9 cellular contexts compared by ENCODE assay signal in genomic region chr18:13381907-13382682, GRCh38.
DNase-seq lines count a peak whose midpoint lies in the region; ATAC-seq and TF ChIP-seq lines count a peak whose summit lies in the region.
"Had no signal": no experiment of that assay in that cellular context is flagged by ENCODE, and none has a peak within 500 bp of the region (broad histone marks: within the 10 kb centered on the region; RNA-seq: fewer than 3 reads in every experiment).

No MANE protein-coding gene starts in this region.

- peak; percentile 71 to 85 (median 79) for DNase-seq in CD4-positive, alpha-beta memory T cell
- peak in 3 of 10 donors; percentile 52 to 74 (median 68) for DNase-seq in dorsolateral prefrontal cortex
- peak; percentile 84 for DNase-seq in lower lobe of right lung
- no peak for DNase-seq in SIG-M5 treated with dmso at 0.1 percent for 504 hours (lab: John Stamatoyannopoulos, UW; ENCODE audit: unreplicated experiment)

- no peaks in the 10 kb centered on the region for H3K9me3 ChIP-seq in CD4-positive, alpha-beta memory T cell (ENCODE audit: control insufficient read depth in 1 of 2, low read length in 2 of 2)
- no peaks in the 10 kb centered on the region for H3K9me3 ChIP-seq in lower lobe of right lung
- H3K9me3 ChIP-seq in subcutaneous abdominal adipose tissue (ENCODE audit: control insufficient read depth in 5 of 5, low read length in 5 of 5): no peaks in the 10 kb centered on the region

- H3K4me1 Mint-ChIP-seq in CD4-positive, alpha-beta memory T cell: peaks cover 48 to 75% (median 70%) of the 10 kb centered on the region in 4 donors
- peaks cover 46% of the 10 kb centered on the region for H3K4me1 Mint-ChIP-seq in T-helper 1 cell treated with Interleukin-12 subunit alpha and Interleukin-12 subunit beta and Interleukin-4 antibody, amounts not matched to agents 30 μg/mL and 1 μg/mL, for 36 hours (ENCODE audit: low read depth)

- peak overlapping the region; percentile 83 to 97 (median 90) for H3K4me3 Mint-ChIP-seq in CD4-positive, alpha-beta memory T cell
- H3K4me3 Mint-ChIP-seq in T-helper 1 cell treated with Interleukin-12 subunit alpha and Interleukin-12 subunit beta and Interleukin-4 antibody, amounts not matched to agents 30 μg/mL and 1 μg/mL, for 36 hours: peak overlapping the region; percentile 71

- no peaks in the 10 kb centered on the region for H3K27me3 Mint-ChIP-seq in CD4-positive, alpha-beta memory T cell
- H3K27me3 Mint-ChIP-seq in T-helper 1 cell treated with Interleukin-12 subunit alpha and Interleukin-12 subunit beta and Interleukin-4 antibody, amounts not matched to agents 30 μg/mL and 1 μg/mL, for 36 hours (ENCODE audit: low read depth): peaks cover 4% of the 10 kb centered on the region

- H3K36me3 ChIP-seq in CD4-positive, alpha-beta memory T cell (ENCODE audit: insufficient read depth, low read length): no peaks in the 10 kb centered on the region
- H3K36me3 ChIP-seq in lower lobe of right lung: no peaks in the 10 kb centered on the region
- H3K36me3 ChIP-seq in subcutaneous abdominal adipose tissue (ENCODE audit: control insufficient read depth in 5 of 5, insufficient read depth in 5 of 5, low read length in 5 of 5): no peaks in the 10 kb centered on the region

- no peaks in the 10 kb centered on the region for H3K27me3 ChIP-seq in CD4-positive, alpha-beta memory T cell (ENCODE audit: insufficient read depth, low read length)
- H3K27me3 ChIP-seq in dorsolateral prefrontal cortex: no peaks in the 10 kb centered on the region
- no peaks in the 10 kb centered on the region for H3K27me3 ChIP-seq in lower lobe of right lung (ENCODE audit: low read depth)
- no peaks in the 10 kb centered on the region for H3K27me3 ChIP-seq in subcutaneous abdominal adipose tissue (ENCODE audit: control insufficient read depth in 5 of 5, insufficient read depth in 4 of 5, low read length in 5 of 5)

- CTCF ChIA-PET in CD4-positive, alpha-beta memory T cell (lab: Charles Lee; ENCODE audit: partially characterized antibody): interaction anchor here (0.9 to 2.2 kb wide), 3 partner anchors 9 to 166 kb away, joined by 3 to 12 read pairs (median 3); no protein-coding TSS in a partner anchor

- peak overlapping the region; percentile 89 for H3K27ac ChIP-seq in CD4-positive, alpha-beta memory T cell (ENCODE audit: low read depth, low read length)
- H3K27ac ChIP-seq in dorsolateral prefrontal cortex (peak overlapping the region in 56 of 59 donors; percentile 6 to 88 (median 74)), lower lobe of right lung (peak overlapping the region; percentile 80), subcutaneous abdominal adipose tissue (ENCODE audit: low read depth, low read length) (peak overlapping the region; percentile 85)
- H3K27ac ChIP-seq: HL-60 had no signal

- intact Hi-C loops in CD4-positive, alpha-beta memory T cell (cut with micrococcal nuclease): loop anchor here (2.0 to 5.0 kb wide), 2 partner anchors 245 to 433 kb away; partner anchors contain the start of gene SEH1L
- intact Hi-C loops in dorsolateral prefrontal cortex (cut with DNase I) (loop anchor here in 1 of 2 donors (5.0 kb wide), 1 partner anchor 165 kb away; the partner anchor contains the start of gene LDLRAD4), lower lobe of right lung (cut with DNase I) (no loop called here)

- H3K4me1 ChIP-seq in CD4-positive, alpha-beta memory T cell (ENCODE audit: insufficient read depth, low read length): peaks cover 67% of the 10 kb centered on the region
- H3K4me1 ChIP-seq in lower lobe of right lung (peaks cover 40% of the 10 kb centered on the region), subcutaneous abdominal adipose tissue (ENCODE audit: control insufficient read depth in 5 of 5, insufficient read depth in 5 of 5, low read length in 5 of 5) (peaks cover 2 to 55% (median 32%) of the 10 kb centered on the region in 5 donors)

- TF ChIP-seq CTCF in dorsolateral prefrontal cortex (IDR thresholded peaks at IDR 0.05 in 54 of 56, conservative IDR thresholded peaks at IDR 0.05 in 2 of 56; ENCODE audit: low read depth in 1 of 56, partially characterized antibody in 56 of 56) (no peak), lower lobe of right lung (IDR thresholded peaks at IDR 0.05) (no peak)

- H3K27ac Mint-ChIP-seq in CD4-positive, alpha-beta memory T cell: peak overlapping the region; percentile 98 to 100 (median 99)
- peak overlapping the region; percentile 89 for H3K27ac Mint-ChIP-seq in T-helper 1 cell treated with Interleukin-12 subunit alpha and Interleukin-12 subunit beta and Interleukin-4 antibody, amounts not matched to agents 30 μg/mL and 1 μg/mL, for 36 hours

- POLR2A ChIA-PET in CD4-positive, alpha-beta memory T cell (lab: Charles Lee; ENCODE audit: partially characterized antibody): interaction anchor here (0.6 to 2.5 kb wide), 17 partner anchors 12 to 244 kb away, joined by 3 to 7 read pairs (median 4); partner anchors contain the start of gene LDLRAD4

- H3K4me3 ChIP-seq in CD4-positive, alpha-beta memory T cell (ENCODE audit: low read length in 2 of 2): peak overlapping the region; percentile 40 to 63
- H3K4me3 ChIP-seq in dorsolateral prefrontal cortex: peak overlapping the region in 54 of 59 donors; percentile 3 to 54 (median 34)
- H3K4me3 ChIP-seq in lower lobe of right lung: peak overlapping the region; percentile 37
- peak overlapping the region; percentile 34 to 68 (median 54) for H3K4me3 ChIP-seq in subcutaneous abdominal adipose tissue (ENCODE audit: low read depth in 1 of 5, low read length in 5 of 5)

- no peaks in the 10 kb centered on the region for H3K9me3 Mint-ChIP-seq in CD4-positive, alpha-beta memory T cell
- H3K9me3 Mint-ChIP-seq in T-helper 1 cell treated with Interleukin-12 subunit alpha and Interleukin-12 subunit beta and Interleukin-4 antibody, amounts not matched to agents 30 μg/mL and 1 μg/mL, for 36 hours: no peaks in the 10 kb centered on the region

- peaks cover 0 to 6% of the 10 kb centered on the region in 2 donors for H3K36me3 Mint-ChIP-seq in CD4-positive, alpha-beta memory T cell
- H3K36me3 Mint-ChIP-seq in T-helper 1 cell treated with Interleukin-12 subunit alpha and Interleukin-12 subunit beta and Interleukin-4 antibody, amounts not matched to agents 30 μg/mL and 1 μg/mL, for 36 hours (ENCODE audit: low read depth): no peaks in the 10 kb centered on the region

- peak overlapping the region; percentile 13 to 73 (median 60) for H3K9ac ChIP-seq in subcutaneous abdominal adipose tissue (ENCODE audit: low read length in 5 of 5)

- peak; percentile 66 for ATAC-seq in GM19463 (IDR thresholded peaks at IDR 0.05; ENCODE audit: unreplicated experiment)
- peak; percentile 93 to 94 for ATAC-seq in lower lobe of right lung
- no peak for ATAC-seq in GM21723 (IDR thresholded peaks at IDR 0.05; ENCODE audit: unreplicated experiment)
